ENCODE assay signal across 22 cellular contexts in genomic region chr5:2188137-2188536, GRCh38.
"Had no signal": no experiment of that assay in that cellular context is flagged by ENCODE, and none has a peak within 500 bp of the region (broad histone marks: within the 10 kb centered on the region; RNA-seq: fewer than 3 reads in every experiment).

No MANE protein-coding gene starts in this region.

- ATAC-seq: effector memory CD8-positive, alpha-beta T cell; esophagus mucosa; foreskin keratinocyte; gastrocnemius medialis; gastroesophageal sphincter; heart left ventricle; heart right ventricle had no signal

- H3K27ac ChIP-seq: colonic mucosa, dorsolateral prefrontal cortex, epithelial cell of prostate, esophagus muscularis mucosa, esophagus squamous epithelium, foreskin keratinocyte, gastrocnemius medialis, gastroesophageal sphincter, heart left ventricle, heart right ventricle had no signal

- H3K4me3 ChIP-seq: colonic mucosa, dorsolateral prefrontal cortex, esophagus muscularis mucosa, esophagus squamous epithelium, gastrocnemius medialis, gastroesophageal sphincter, heart left ventricle, heart right ventricle had no signal

- DNase-seq: cortex of kidney; dermis blood vessel endothelial cell; effector CD4-positive, alpha-beta T cell; effector CD8-positive, alpha-beta T cell; effector memory CD4-positive, alpha-beta T cell; effector memory CD8-positive, alpha-beta T cell; endodermal cell; erythroblast; esophagus squamous epithelium; foreskin fibroblast; foreskin keratinocyte; foreskin melanocyte; gastrocnemius medialis; glutamatergic neuron; heart right ventricle had no signal
